Comparison of ENCODE assay signal across 1 cellular context in the genomic region with DNA sequence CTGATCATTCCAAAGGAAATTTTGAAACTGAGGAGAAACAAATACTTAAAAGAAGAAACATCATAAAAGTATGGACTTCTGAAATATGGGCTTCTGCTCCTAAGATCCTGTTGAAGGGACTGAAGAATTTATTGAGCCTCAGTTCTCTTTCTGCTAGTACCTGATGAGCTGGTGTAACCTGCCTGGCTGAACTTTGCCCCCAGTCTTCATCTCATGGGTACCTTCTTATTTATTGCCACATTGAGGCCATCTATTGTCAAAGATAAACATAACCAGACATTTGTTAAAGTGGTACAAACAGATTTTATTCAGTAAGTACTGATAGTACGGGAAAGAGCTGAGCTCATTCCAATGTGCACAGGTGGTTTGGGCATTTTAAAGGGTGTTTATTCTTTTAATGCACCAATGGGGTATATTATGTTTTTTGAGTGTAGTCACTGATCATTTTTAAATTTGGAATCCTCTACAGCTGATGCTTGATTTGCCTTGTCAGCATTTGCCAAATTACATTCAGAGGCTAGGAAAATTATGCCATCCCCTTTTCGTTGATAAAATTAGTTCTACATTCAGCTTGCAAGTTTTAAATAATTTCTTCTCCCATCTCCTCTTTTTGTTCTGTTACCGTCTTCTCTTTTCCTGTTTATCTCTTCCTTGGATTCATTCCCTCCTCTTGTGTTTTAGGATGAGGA.
TF ChIP-seq lines count a peak whose summit lies in the region.

No MANE protein-coding gene starts in this region.

TF ChIP-seq in GM23338, 12 proteins besides CTCF, POLR2A, EP300 and RAD21 (continued from another document):
- TF ChIP-seq, protein P1, sequence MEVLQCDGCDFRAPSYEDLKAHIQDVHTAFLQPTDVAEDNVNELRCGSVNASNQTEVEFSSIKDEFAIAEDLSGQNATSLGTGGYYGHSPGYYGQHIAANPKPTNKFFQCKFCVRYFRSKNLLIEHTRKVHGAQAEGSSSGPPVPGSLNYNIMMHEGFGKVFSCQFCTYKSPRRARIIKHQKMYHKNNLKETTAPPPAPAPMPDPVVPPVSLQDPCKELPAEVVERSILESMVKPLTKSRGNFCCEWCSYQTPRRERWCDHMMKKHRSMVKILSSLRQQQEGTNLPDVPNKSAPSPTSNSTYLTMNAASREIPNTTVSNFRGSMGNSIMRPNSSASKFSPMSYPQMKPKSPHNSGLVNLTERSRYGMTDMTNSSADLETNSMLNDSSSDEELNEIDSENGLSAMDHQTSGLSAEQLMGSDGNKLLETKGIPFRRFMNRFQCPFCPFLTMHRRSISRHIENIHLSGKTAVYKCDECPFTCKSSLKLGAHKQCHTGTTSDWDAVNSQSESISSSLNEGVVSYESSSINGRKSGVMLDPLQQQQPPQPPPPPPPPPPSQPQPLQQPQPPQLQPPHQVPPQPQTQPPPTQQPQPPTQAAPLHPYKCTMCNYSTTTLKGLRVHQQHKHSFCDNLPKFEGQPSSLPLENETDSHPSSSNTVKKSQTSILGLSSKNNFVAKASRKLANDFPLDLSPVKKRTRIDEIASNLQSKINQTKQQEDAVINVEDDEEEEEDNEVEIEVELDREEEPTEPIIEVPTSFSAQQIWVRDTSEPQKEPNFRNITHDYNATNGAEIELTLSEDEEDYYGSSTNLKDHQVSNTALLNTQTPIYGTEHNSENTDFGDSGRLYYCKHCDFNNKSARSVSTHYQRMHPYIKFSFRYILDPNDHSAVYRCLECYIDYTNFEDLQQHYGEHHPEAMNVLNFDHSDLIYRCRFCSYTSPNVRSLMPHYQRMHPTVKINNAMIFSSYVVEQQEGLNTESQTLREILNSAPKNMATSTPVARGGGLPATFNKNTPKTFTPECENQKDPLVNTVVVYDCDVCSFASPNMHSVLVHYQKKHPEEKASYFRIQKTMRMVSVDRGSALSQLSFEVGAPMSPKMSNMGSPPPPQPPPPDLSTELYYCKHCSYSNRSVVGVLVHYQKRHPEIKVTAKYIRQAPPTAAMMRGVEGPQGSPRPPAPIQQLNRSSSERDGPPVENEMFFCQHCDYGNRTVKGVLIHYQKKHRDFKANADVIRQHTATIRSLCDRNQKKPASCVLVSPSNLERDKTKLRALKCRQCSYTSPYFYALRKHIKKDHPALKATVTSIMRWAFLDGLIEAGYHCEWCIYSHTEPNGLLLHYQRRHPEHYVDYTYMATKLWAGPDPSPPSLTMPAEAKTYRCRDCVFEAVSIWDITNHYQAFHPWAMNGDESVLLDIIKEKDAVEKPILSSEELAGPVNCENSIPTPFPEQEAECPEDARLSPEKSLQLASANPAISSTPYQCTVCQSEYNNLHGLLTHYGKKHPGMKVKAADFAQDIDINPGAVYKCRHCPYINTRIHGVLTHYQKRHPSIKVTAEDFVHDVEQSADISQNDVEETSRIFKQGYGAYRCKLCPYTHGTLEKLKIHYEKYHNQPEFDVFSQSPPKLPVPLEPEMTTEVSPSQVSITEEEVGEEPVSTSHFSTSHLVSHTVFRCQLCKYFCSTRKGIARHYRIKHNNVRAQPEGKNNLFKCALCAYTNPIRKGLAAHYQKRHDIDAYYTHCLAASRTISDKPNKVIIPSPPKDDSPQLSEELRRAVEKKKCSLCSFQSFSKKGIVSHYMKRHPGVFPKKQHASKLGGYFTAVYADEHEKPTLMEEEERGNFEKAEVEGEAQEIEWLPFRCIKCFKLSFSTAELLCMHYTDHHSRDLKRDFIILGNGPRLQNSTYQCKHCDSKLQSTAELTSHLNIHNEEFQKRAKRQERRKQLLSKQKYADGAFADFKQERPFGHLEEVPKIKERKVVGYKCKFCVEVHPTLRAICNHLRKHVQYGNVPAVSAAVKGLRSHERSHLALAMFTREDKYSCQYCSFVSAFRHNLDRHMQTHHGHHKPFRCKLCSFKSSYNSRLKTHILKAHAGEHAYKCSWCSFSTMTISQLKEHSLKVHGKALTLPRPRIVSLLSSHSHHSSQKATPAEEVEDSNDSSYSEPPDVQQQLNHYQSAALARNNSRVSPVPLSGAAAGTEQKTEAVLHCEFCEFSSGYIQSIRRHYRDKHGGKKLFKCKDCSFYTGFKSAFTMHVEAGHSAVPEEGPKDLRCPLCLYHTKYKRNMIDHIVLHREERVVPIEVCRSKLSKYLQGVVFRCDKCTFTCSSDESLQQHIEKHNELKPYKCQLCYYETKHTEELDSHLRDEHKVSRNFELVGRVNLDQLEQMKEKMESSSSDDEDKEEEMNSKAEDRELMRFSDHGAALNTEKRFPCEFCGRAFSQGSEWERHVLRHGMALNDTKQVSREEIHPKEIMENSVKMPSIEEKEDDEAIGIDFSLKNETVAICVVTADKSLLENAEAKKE (CRISPR knock-in tag; IDR thresholded peaks at IDR 0.05), result no peak
- TF ChIP-seq EZH2phosphoT487 (IDR thresholded peaks at IDR 0.05; ENCODE audit: unreplicated experiment), result no peak
- TF ChIP-seq EZH2 (IDR thresholded peaks at IDR 0.05; ENCODE audit: low read depth, unreplicated experiment), result no peak
- TF ChIP-seq POLR2AphosphoS5 (IDR thresholded peaks at IDR 0.05; ENCODE audit: low read depth), result no peak
- no peak for TF ChIP-seq CREB1 (CRISPR knock-in tag; IDR thresholded peaks at IDR 0.05; ENCODE audit: low read depth)
